23 cellular contexts compared by ENCODE assay signal in genomic region chr7:115059312-115059711, GRCh38.
A peak's percentile ranks its signal among the peaks of the same experiment; 100 is the strongest.
DNase-seq lines count a peak whose midpoint lies in the region; ATAC-seq and TF ChIP-seq lines count a peak whose summit lies in the region.
"Had no signal": no experiment of that assay in that cellular context is flagged by ENCODE, and none has a peak within 500 bp of the region (broad histone marks: within the 10 kb centered on the region; RNA-seq: fewer than 3 reads in every experiment).

No MANE protein-coding gene starts in this region.

- H3K79me2 ChIP-seq in fibroblast of lung (ENCODE audit: control insufficient read depth, insufficient read depth, low read length) = no peaks in the 10 kb centered on the region
- H3K79me2 ChIP-seq: hepatocyte had no signal

- H3K4me3 ChIP-seq in AG10803 (ENCODE audit: low read length) (no peak overlapping the region), fibroblast of lung (replicated peaks in 1 of 4; ENCODE audit: control extremely low read depth in 1 of 4, insufficient read depth in 1 of 4, low read depth in 3 of 4, low read length in 4 of 4) (no peak overlapping the region), neuronal stem cell (ENCODE audit: low read length in 2 of 2) (no peak overlapping the region)
- H3K4me3 ChIP-seq: hepatocyte, left lung, spleen, upper lobe of left lung had no signal

- DNase-seq in AG10803 (ENCODE audit: low read depth) = peak; percentile 25
- DNase-seq in amniotic epithelial cell (ENCODE audit: low read depth) = peak; percentile 58
- DNase-seq in fibroblast of lung (ENCODE audit: low read depth in 2 of 2) = peak; percentile 9 to 72
- DNase-seq in neuronal stem cell (ENCODE audit: low spot score) = no peak
- no peak for DNase-seq in CD4-positive, alpha-beta T cell
- no peak for DNase-seq in RKO (ENCODE audit: low spot score)
- DNase-seq in NCI-H2196 (lab: John Stamatoyannopoulos, UW; ENCODE audit: unreplicated experiment) = no peak
- DNase-seq: activated CD4-positive, alpha-beta memory T cell treated with anti-CD3 and anti-CD28 coated beads for 36 hours; activated CD4-positive, CD25-positive, alpha-beta regulatory T cell treated with anti-CD3 and anti-CD28 coated beads, Interleukin-2, amount 50 U/mL, for 72 hours; activated CD8-positive, alpha-beta memory T cell treated with anti-CD3 and anti-CD28 coated beads, Interleukin-2, amount 50 U/mL, for 48 hours; cerebellar nuclear complex; HCEC 1CT; left lung; naive B cell; NCI-H510A; occipital lobe; SK-N-SH; spleen; T-helper 17 cell; upper lobe of left lung had no signal

- TF ChIP-seq CTCF in AG10803 (conservative IDR thresholded peaks at IDR 0.05; ENCODE audit: low read length) (no peak), fibroblast of lung (conservative IDR thresholded peaks at IDR 0.05 in 1 of 2, IDR thresholded peaks at IDR 0.05 in 1 of 2; ENCODE audit: low read depth in 1 of 2, low read length in 2 of 2) (no peak)
- TF ChIP-seq CTCF in CD4-positive, alpha-beta T cell (IDR thresholded peaks at IDR 0.05) = no peak

- H3K9me3 Mint-ChIP-seq in CD4-positive, alpha-beta T cell = no peaks in the 10 kb centered on the region
- H3K9me3 Mint-ChIP-seq: activated CD4-positive, alpha-beta memory T cell treated with anti-CD3 and anti-CD28 coated beads for 36 hours; activated naive CD4-positive, alpha-beta T cell treated with anti-CD3 and anti-CD28 coated beads, Interleukin-2, amount 50 U/mL, for 72 hours; naive B cell had no signal

- H2AFZ ChIP-seq in fibroblast of lung (ENCODE audit: low read length) = no peak overlapping the region
- peak overlapping the region; percentile 3 for H2AFZ ChIP-seq in neuronal stem cell (ENCODE audit: low read length)
- H2AFZ ChIP-seq: hepatocyte had no signal

- H3K14ac ChIP-seq in neuronal stem cell (ENCODE audit: low read length) = no peak overlapping the region

- H3K27me3 Mint-ChIP-seq in CD4-positive, alpha-beta T cell = no peaks in the 10 kb centered on the region
- H3K27me3 Mint-ChIP-seq: activated CD4-positive, alpha-beta memory T cell treated with anti-CD3 and anti-CD28 coated beads for 36 hours; naive B cell; T-helper 17 cell had no signal

- H3K79me1 ChIP-seq in neuronal stem cell (ENCODE audit: low read depth, low read length) = no peaks in the 10 kb centered on the region

- H3K23ac ChIP-seq in neuronal stem cell (ENCODE audit: low read depth, low read length, poor library complexity) = no peak overlapping the region

- POLR2A ChIA-PET in CD4-positive, alpha-beta T cell (lab: Charles Lee) = no interaction called here

- H3K4me1 Mint-ChIP-seq in CD4-positive, alpha-beta T cell (ENCODE audit: low read depth) = no peaks in the 10 kb centered on the region
- H3K4me1 Mint-ChIP-seq: naive B cell had no signal

- no peak overlapping the region for H2BK5ac ChIP-seq in neuronal stem cell (ENCODE audit: low read length)

- H4K8ac ChIP-seq in neuronal stem cell (ENCODE audit: low read depth, low read length) = no peak overlapping the region

- no peak overlapping the region for H3K27ac Mint-ChIP-seq in CD4-positive, alpha-beta T cell
- H3K27ac Mint-ChIP-seq: activated CD4-positive, alpha-beta memory T cell treated with anti-CD3 and anti-CD28 coated beads for 36 hours; activated naive CD4-positive, alpha-beta T cell treated with anti-CD3 and anti-CD28 coated beads, Interleukin-2, amount 50 U/mL, for 72 hours; naive B cell; T-helper 17 cell had no signal

- no peak overlapping the region for H2AK5ac ChIP-seq in neuronal stem cell (ENCODE audit: low read depth, low read length)

- no peak overlapping the region for H3K18ac ChIP-seq in neuronal stem cell (ENCODE audit: low read length)

- intact Hi-C loops in CD4-positive, alpha-beta T cell (cut with DNase I, micrococcal nuclease) = no loop called here

- H3K9me3 ChIP-seq in fibroblast of lung (ENCODE audit: control insufficient read depth, insufficient read depth, low read depth, low read length) (no peaks in the 10 kb centered on the region), neuronal stem cell (replicated peaks in 1 of 2; ENCODE audit: control insufficient read depth in 2 of 2, insufficient read depth in 1 of 2, low read depth in 1 of 2, low read length in 2 of 2) (no peaks in the 10 kb centered on the region)
- no peaks in the 10 kb centered on the region for H3K9me3 ChIP-seq in CD4-positive, alpha-beta T cell (ENCODE audit: control insufficient read depth, low read length)
- H3K9me3 ChIP-seq: left lung, SK-N-SH, spleen, upper lobe of left lung had no signal

- H3K9ac ChIP-seq in fibroblast of lung (ENCODE audit: insufficient read depth, low read length) (no peak overlapping the region), neuronal stem cell (ENCODE audit: low read depth, low read length, poor library complexity) (no peak overlapping the region)
- H3K9ac ChIP-seq: SK-N-SH had no signal

- H3K36me3 ChIP-seq in fibroblast of lung (ENCODE audit: control insufficient read depth, insufficient read depth, low read length) = no peaks in the 10 kb centered on the region
- no peaks in the 10 kb centered on the region for H3K36me3 ChIP-seq in neuronal stem cell (replicated peaks in 1 of 2; ENCODE audit: control insufficient read depth in 2 of 2, insufficient read depth in 2 of 2, low read length in 2 of 2)
- H3K36me3 ChIP-seq: left lung, spleen, upper lobe of left lung had no signal

- no peak overlapping the region for H2BK12ac ChIP-seq in neuronal stem cell (ENCODE audit: low read length)

- H2BK15ac ChIP-seq in neuronal stem cell (ENCODE audit: low read length) = no peak overlapping the region

- no peak overlapping the region for H4K91ac ChIP-seq in neuronal stem cell (ENCODE audit: low read depth, low read length, poor library complexity)

- no peak overlapping the region for H3K4me3 Mint-ChIP-seq in CD4-positive, alpha-beta T cell
- H3K4me3 Mint-ChIP-seq: activated CD4-positive, alpha-beta memory T cell treated with anti-CD3 and anti-CD28 coated beads for 36 hours; T-helper 17 cell had no signal

- ATAC-seq in GM18505 (IDR thresholded peaks at IDR 0.05; ENCODE audit: unreplicated experiment) = no peak
- ATAC-seq in CD4-positive, alpha-beta T cell (ENCODE audit: poor library complexity) = no peak
- ATAC-seq: activated naive CD4-positive, alpha-beta T cell treated with anti-CD3 and anti-CD28 coated beads, Interleukin-2, amount 50 U/mL, for 72 hours; left lung; T-helper 17 cell had no signal

- H4K20me1 ChIP-seq in fibroblast of lung (ENCODE audit: control insufficient read depth, extremely low read depth, insufficient read depth, low read length) = no peaks in the 10 kb centered on the region

- H3K27ac ChIP-seq in fibroblast of lung (ENCODE audit: insufficient read depth, low read length) (no peak overlapping the region), neuronal stem cell (replicated peaks; ENCODE audit: low read length) (no peak overlapping the region)
- H3K27ac ChIP-seq in CD4-positive, alpha-beta T cell (ENCODE audit: low read depth, low read length) = no peak overlapping the region
- H3K27ac ChIP-seq: hepatocyte, left lung, upper lobe of left lung had no signal

- no peak overlapping the region for H2BK120ac ChIP-seq in neuronal stem cell (ENCODE audit: low read depth, low read length)

- H3K4me1 ChIP-seq in fibroblast of lung (ENCODE audit: control insufficient read depth, extremely low read depth, insufficient read depth, low read length) (no peaks in the 10 kb centered on the region), neuronal stem cell (ENCODE audit: control insufficient read depth in 2 of 2, insufficient read depth in 1 of 2, low read depth in 1 of 2, low read length in 2 of 2) (peaks cover 0 to 1% of the 10 kb centered on the region in 2 donors)
- H3K4me1 ChIP-seq: left lung, spleen, upper lobe of left lung had no signal

- no peaks in the 10 kb centered on the region for H3K27me3 ChIP-seq in fibroblast of lung (ENCODE audit: control insufficient read depth, insufficient read depth, low read length)
- H3K27me3 ChIP-seq in neuronal stem cell (ENCODE audit: control insufficient read depth in 3 of 3, insufficient read depth in 3 of 3, low read depth in 1 of 3, low read length in 3 of 3) = no peaks in the 10 kb centered on the region
- H3K27me3 ChIP-seq in CD4-positive, alpha-beta T cell (ENCODE audit: control insufficient read depth, insufficient read depth, low read length) = no peaks in the 10 kb centered on the region
- H3K27me3 ChIP-seq: hepatocyte, left lung, spleen, upper lobe of left lung had no signal

- TF ChIP-seq POLR2A in GM18505 (IDR thresholded peaks at IDR 0.05; ENCODE audit: borderline replicate concordance, extremely low read depth, insufficient read depth, insufficient read length) = no peak

- no peak overlapping the region for H3K4me2 ChIP-seq in fibroblast of lung (ENCODE audit: extremely low read depth, insufficient read depth, low read length)
- H3K4me2 ChIP-seq in neuronal stem cell (ENCODE audit: insufficient read depth, low read length, poor library complexity, severe bottlenecking) = no peak overlapping the region
- H3K4me2 ChIP-seq: hepatocyte, SK-N-SH had no signal

- no peak overlapping the region for H3K4ac ChIP-seq in neuronal stem cell (ENCODE audit: low read length)

- CTCF ChIA-PET in CD4-positive, alpha-beta T cell (lab: Charles Lee) = no interaction called here

- H3K36me3 Mint-ChIP-seq in CD4-positive, alpha-beta T cell (ENCODE audit: low read depth) = no peaks in the 10 kb centered on the region
- H3K36me3 Mint-ChIP-seq: activated CD4-positive, alpha-beta memory T cell treated with anti-CD3 and anti-CD28 coated beads for 36 hours; activated naive CD4-positive, alpha-beta T cell treated with anti-CD3 and anti-CD28 coated beads, Interleukin-2, amount 50 U/mL, for 72 hours; naive B cell had no signal

Comparison
In these comparisons a context has a peak if more than half of its experiments do, and no peak if none do; other contexts are left out.
1. DNase-seq: peak in AG10803 (single experiment), amniotic epithelial cell (single experiment) and fibroblast of lung (2 of 2); none in neuronal stem cell (single experiment), CD4-positive, alpha-beta T cell (0 of 10), RKO (single experiment) and NCI-H2196 (single experiment).